Comparison of ENCODE assay signal across 2 cellular contexts in genomic region chr2:10006248-10007147, GRCh38.
TF ChIP-seq lines count a peak whose summit lies in the region.

No MANE protein-coding gene starts in this region.

TF ChIP-seq in HCT116, 20 proteins besides CTCF, POLR2A, EP300 and RAD21 (continued from another document):
- TF ChIP-seq MAX (IDR thresholded peaks at IDR 0.05) (no peak), ELF1 (IDR thresholded peaks at IDR 0.05; ENCODE audit: borderline replicate concordance, low read depth) (no peak), SRF (IDR thresholded peaks at IDR 0.05; ENCODE audit: low read depth) (no peak), FOSL1 (IDR thresholded peaks at IDR 0.05; ENCODE audit: low read depth) (no peak), SP1 (IDR thresholded peaks at IDR 0.05; ENCODE audit: low read depth) (no peak), CBX3 (IDR thresholded peaks at IDR 0.05; ENCODE audit: low read depth) (no peak)

TF ChIP-seq in SK-N-SH, 30 proteins besides CTCF, POLR2A, EP300 and RAD21 (continued from another document):
- no peak for TF ChIP-seq REST (IDR thresholded peaks at IDR 0.05; ENCODE audit: low read depth, low read length)
- peak; percentile 42; the same call in 1 of the 2 replicates for TF ChIP-seq FOXJ3 (CRISPR knock-in tag; IDR thresholded peaks at IDR 0.05)
- TF ChIP-seq GATA2 (CRISPR knock-in tag; IDR thresholded peaks at IDR 0.05), result peak; percentile 72; the same call in 1 of the 2 replicates
- no peak for TF ChIP-seq NFIC (IDR thresholded peaks at IDR 0.05; ENCODE audit: borderline replicate concordance)
- TF ChIP-seq TAF1 (IDR thresholded peaks at IDR 0.05; ENCODE audit: borderline replicate concordance, low read depth, low read length), result no peak
- TF ChIP-seq SIN3A (IDR thresholded peaks at IDR 0.05; ENCODE audit: borderline replicate concordance, low read depth, low read length), result no peak
- TF ChIP-seq RCOR1 (IDR thresholded peaks at IDR 0.05; ENCODE audit: low read length), result peak; percentile 24; the same call in 1 of the 2 replicates
